1 cellular context compared by ENCODE assay signal in genomic region chr4:3308691-3309090, GRCh38.
TF ChIP-seq lines count a peak whose summit lies in the region.

No MANE protein-coding gene starts in this region.

TF ChIP-seq in HepG2, 621 proteins besides CTCF, POLR2A, EP300 and RAD21:
- TF ChIP-seq, protein P1, sequence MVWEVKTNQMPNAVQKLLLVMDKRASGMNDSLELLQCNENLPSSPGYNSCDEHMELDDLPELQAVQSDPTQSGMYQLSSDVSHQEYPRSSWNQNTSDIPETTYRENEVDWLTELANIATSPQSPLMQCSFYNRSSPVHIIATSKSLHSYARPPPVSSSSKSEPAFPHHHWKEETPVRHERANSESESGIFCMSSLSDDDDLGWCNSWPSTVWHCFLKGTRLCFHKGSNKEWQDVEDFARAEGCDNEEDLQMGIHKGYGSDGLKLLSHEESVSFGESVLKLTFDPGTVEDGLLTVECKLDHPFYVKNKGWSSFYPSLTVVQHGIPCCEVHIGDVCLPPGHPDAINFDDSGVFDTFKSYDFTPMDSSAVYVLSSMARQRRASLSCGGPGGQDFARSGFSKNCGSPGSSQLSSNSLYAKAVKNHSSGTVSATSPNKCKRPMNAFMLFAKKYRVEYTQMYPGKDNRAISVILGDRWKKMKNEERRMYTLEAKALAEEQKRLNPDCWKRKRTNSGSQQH (CRISPR knock-in tag; IDR thresholded peaks at IDR 0.05; ENCODE audit: low read depth), result no peak
- no peak for TF ChIP-seq ZFP37 (CRISPR knock-in tag; IDR thresholded peaks at IDR 0.05; ENCODE audit: borderline replicate concordance)
- no peak for TF ChIP-seq CBX1 (IDR thresholded peaks at IDR 0.05; ENCODE audit: low read depth)
- TF ChIP-seq MEIS2 (CRISPR knock-in tag; IDR thresholded peaks at IDR 0.05), result no peak
- TF ChIP-seq, protein P2, sequence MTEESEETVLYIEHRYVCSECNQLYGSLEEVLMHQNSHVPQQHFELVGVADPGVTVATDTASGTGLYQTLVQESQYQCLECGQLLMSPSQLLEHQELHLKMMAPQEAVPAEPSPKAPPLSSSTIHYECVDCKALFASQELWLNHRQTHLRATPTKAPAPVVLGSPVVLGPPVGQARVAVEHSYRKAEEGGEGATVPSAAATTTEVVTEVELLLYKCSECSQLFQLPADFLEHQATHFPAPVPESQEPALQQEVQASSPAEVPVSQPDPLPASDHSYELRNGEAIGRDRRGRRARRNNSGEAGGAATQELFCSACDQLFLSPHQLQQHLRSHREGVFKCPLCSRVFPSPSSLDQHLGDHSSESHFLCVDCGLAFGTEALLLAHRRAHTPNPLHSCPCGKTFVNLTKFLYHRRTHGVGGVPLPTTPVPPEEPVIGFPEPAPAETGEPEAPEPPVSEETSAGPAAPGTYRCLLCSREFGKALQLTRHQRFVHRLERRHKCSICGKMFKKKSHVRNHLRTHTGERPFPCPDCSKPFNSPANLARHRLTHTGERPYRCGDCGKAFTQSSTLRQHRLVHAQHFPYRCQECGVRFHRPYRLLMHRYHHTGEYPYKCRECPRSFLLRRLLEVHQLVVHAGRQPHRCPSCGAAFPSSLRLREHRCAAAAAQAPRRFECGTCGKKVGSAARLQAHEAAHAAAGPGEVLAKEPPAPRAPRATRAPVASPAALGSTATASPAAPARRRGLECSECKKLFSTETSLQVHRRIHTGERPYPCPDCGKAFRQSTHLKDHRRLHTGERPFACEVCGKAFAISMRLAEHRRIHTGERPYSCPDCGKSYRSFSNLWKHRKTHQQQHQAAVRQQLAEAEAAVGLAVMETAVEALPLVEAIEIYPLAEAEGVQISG (CRISPR knock-in tag; IDR thresholded peaks at IDR 0.05), result no peak
- TF ChIP-seq ZNF670 (CRISPR knock-in tag; IDR thresholded peaks at IDR 0.05; ENCODE audit: borderline replicate concordance), result no peak
- TF ChIP-seq, protein P3, sequence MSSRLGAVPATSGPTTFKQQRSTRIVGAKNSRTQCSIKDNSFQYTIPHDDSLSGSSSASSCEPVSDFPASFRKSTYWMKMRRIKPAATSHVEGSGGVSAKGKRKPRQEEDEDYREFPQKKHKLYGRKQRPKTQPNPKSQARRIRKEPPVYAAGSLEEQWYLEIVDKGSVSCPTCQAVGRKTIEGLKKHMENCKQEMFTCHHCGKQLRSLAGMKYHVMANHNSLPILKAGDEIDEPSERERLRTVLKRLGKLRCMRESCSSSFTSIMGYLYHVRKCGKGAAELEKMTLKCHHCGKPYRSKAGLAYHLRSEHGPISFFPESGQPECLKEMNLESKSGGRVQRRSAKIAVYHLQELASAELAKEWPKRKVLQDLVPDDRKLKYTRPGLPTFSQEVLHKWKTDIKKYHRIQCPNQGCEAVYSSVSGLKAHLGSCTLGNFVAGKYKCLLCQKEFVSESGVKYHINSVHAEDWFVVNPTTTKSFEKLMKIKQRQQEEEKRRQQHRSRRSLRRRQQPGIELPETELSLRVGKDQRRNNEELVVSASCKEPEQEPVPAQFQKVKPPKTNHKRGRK (CRISPR knock-in tag; IDR thresholded peaks at IDR 0.05), result no peak
- TF ChIP-seq SRF (IDR thresholded peaks at IDR 0.05; ENCODE audit: low read depth, low read length), result no peak
- TF ChIP-seq, protein P4, sequence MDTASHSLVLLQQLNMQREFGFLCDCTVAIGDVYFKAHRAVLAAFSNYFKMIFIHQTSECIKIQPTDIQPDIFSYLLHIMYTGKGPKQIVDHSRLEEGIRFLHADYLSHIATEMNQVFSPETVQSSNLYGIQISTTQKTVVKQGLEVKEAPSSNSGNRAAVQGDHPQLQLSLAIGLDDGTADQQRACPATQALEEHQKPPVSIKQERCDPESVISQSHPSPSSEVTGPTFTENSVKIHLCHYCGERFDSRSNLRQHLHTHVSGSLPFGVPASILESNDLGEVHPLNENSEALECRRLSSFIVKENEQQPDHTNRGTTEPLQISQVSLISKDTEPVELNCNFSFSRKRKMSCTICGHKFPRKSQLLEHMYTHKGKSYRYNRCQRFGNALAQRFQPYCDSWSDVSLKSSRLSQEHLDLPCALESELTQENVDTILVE (CRISPR knock-in tag; IDR thresholded peaks at IDR 0.05), result no peak
- no peak for TF ChIP-seq ZNF382 (CRISPR knock-in tag; IDR thresholded peaks at IDR 0.05; ENCODE audit: borderline replicate concordance)
- TF ChIP-seq, protein P5, sequence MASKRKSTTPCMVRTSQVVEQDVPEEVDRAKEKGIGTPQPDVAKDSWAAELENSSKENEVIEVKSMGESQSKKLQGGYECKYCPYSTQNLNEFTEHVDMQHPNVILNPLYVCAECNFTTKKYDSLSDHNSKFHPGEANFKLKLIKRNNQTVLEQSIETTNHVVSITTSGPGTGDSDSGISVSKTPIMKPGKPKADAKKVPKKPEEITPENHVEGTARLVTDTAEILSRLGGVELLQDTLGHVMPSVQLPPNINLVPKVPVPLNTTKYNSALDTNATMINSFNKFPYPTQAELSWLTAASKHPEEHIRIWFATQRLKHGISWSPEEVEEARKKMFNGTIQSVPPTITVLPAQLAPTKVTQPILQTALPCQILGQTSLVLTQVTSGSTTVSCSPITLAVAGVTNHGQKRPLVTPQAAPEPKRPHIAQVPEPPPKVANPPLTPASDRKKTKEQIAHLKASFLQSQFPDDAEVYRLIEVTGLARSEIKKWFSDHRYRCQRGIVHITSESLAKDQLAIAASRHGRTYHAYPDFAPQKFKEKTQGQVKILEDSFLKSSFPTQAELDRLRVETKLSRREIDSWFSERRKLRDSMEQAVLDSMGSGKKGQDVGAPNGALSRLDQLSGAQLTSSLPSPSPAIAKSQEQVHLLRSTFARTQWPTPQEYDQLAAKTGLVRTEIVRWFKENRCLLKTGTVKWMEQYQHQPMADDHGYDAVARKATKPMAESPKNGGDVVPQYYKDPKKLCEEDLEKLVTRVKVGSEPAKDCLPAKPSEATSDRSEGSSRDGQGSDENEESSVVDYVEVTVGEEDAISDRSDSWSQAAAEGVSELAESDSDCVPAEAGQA (IDR thresholded peaks at IDR 0.05; ENCODE audit: low read depth), result no peak
- TF ChIP-seq, protein P5 (CRISPR knock-in tag; IDR thresholded peaks at IDR 0.05; ENCODE audit: borderline replicate concordance), result no peak
- TF ChIP-seq, protein P6, sequence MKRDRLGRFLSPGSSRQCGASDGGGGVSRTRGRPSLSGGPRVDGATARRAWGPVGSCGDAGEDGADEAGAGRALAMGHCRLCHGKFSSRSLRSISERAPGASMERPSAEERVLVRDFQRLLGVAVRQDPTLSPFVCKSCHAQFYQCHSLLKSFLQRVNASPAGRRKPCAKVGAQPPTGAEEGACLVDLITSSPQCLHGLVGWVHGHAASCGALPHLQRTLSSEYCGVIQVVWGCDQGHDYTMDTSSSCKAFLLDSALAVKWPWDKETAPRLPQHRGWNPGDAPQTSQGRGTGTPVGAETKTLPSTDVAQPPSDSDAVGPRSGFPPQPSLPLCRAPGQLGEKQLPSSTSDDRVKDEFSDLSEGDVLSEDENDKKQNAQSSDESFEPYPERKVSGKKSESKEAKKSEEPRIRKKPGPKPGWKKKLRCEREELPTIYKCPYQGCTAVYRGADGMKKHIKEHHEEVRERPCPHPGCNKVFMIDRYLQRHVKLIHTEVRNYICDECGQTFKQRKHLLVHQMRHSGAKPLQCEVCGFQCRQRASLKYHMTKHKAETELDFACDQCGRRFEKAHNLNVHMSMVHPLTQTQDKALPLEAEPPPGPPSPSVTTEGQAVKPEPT (CRISPR knock-in tag; IDR thresholded peaks at IDR 0.05; ENCODE audit: low read depth), result no peak
- TF ChIP-seq RNF219 (CRISPR knock-in tag; IDR thresholded peaks at IDR 0.05), result no peak
- TF ChIP-seq ZNF296 (CRISPR knock-in tag; conservative IDR thresholded peaks at IDR 0.05), result no peak
- no peak for TF ChIP-seq ZSCAN21 (CRISPR knock-in tag; IDR thresholded peaks at IDR 0.05; ENCODE audit: borderline replicate concordance)
- TF ChIP-seq ZNF672 (CRISPR knock-in tag; IDR thresholded peaks at IDR 0.05), result no peak
- TF ChIP-seq SAP130 (CRISPR knock-in tag; IDR thresholded peaks at IDR 0.05; ENCODE audit: low read depth), result no peak
